In the genomic region with DNA sequence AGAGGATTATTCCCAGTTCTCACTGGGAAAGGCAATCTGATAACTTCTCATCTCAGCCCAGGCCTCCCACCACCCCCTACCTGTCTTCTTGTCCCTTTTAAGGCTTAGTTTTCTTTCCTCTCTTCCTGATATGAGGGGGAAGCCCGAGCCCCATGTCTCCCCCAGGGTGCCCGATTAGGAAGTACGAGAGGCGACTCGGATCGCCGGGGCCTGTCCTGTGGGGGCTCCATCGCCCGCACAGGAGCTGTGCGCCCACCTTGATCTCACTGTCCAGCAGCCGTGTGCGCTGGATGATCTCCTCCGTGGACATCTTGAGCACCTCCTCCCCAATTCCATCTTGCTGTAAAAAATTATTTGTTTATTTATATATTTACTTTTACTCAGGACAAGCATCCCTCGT, we compare ENCODE assay signal across 8 cellular contexts. TPM values are rescaled to one million over a fixed set of nuclear protein-coding genes. Genes with fewer than 3 reads are reported as not detected.
DNase-seq lines count a peak whose midpoint lies in the region; ATAC-seq, FAIRE-seq and TF ChIP-seq lines count a peak whose summit lies in the region.

No MANE protein-coding gene starts in this region.

- POLR2A ChIA-PET in RWPE1 (lab: Yijun Ruan, JAX; ENCODE audit: low non-redundant PET) = no interaction called here

- ATAC-seq in pancreas (no peak), HG03045 (IDR thresholded peaks at IDR 0.05; ENCODE audit: unreplicated experiment) (no peak)

- H3F3A ChIP-seq in DOHH2 (ENCODE audit: control insufficient read depth, insufficient read depth) = no peaks in the 10 kb centered on the region

- WGBS in esophagus, 2 donors = 0 to 1% methylated on average over 14 of the region's 14 CpGs
- 0 to 1% methylated on average over 14 of the region's 14 CpGs for WGBS in pancreas, 2 donors

- CTCF ChIA-PET in RWPE1 (lab: Yijun Ruan, JAX) = no interaction called here

- H3K36me3 ChIP-seq in DOHH2 (ENCODE audit: control insufficient read depth, low read length) (peaks cover 45% of the 10 kb centered on the region), esophagus (ENCODE audit: control insufficient read depth in 2 of 2, insufficient read depth in 2 of 2, low read length in 1 of 2) (peaks cover 10 to 23% of the 10 kb centered on the region in 2 donors), pancreas (peaks cover 0 to 28% (median 14%) of the 10 kb centered on the region in 3 donors)

- H3K4me3 ChIP-seq in DOHH2 (ENCODE audit: low read length) (peak overlapping the region; percentile 85), esophagus (ENCODE audit: low read depth in 1 of 2, low read length in 2 of 2) (peak overlapping the region; percentile 91 to 92), pancreas (peak overlapping the region; percentile 78 to 99 (median 92))

- H3K27ac ChIP-seq in DOHH2 (ENCODE audit: low read depth, low read length) (0 out of 2 replicates have a peak overlapping the region, but pooled peaks have one; percentile 62), RWPE1 (peak overlapping the region; percentile 84), esophagus (ENCODE audit: low read depth in 2 of 2, low read length in 1 of 2) (peak overlapping the region; percentile 79 to 93), pancreas (peak overlapping the region; percentile 58 to 94 (median 86))

- FAIRE-seq in pancreas (lab: Jason Lieb, UNC) = no peak

- DNase-seq in RWPE1 (ENCODE audit: low spot score) (no peak), pancreas (no peak), hypothalamus (lab: John Stamatoyannopoulos, UW) (no peak), NCI-H345 treated with DMSO at 0.1 percent for 48 hours (lab: John Stamatoyannopoulos, UW; ENCODE audit: unreplicated experiment) (no peak)
- no peak for DNase-seq in activated CD4-positive, alpha-beta T cell treated with anti-CD3 and anti-CD28 coated beads for 4 hours

- H3K9me3 ChIP-seq in DOHH2 (ENCODE audit: control insufficient read depth, insufficient read depth, low read length) = no peaks in the 10 kb centered on the region
- no peaks in the 10 kb centered on the region for H3K9me3 ChIP-seq in esophagus (ENCODE audit: control insufficient read depth in 2 of 2, insufficient read depth in 1 of 2, low read depth in 1 of 2, low read length in 1 of 2)
- no peaks in the 10 kb centered on the region for H3K9me3 ChIP-seq in pancreas

- TF ChIP-seq CTCF in DOHH2 (IDR thresholded peaks at IDR 0.05; ENCODE audit: low read depth, low read length, poor library complexity, severe bottlenecking) (no peak), RWPE1 (conservative IDR thresholded peaks at IDR 0.05; ENCODE audit: low read depth) (no peak), pancreas (IDR thresholded peaks at IDR 0.05) (no peak)

- H3K79me2 ChIP-seq in DOHH2 (ENCODE audit: control insufficient read depth, low read length) = peaks cover 25% of the 10 kb centered on the region

- H3K4me2 ChIP-seq in DOHH2 (ENCODE audit: low read length) = peak overlapping the region; percentile 81

- no peaks in the 10 kb centered on the region for H3K9me2 ChIP-seq in DOHH2 (replicated peaks; ENCODE audit: control insufficient read depth, low read length)

- intact Hi-C loops in pancreas (cut with DNase I) = no loop called here

- peaks cover 21% of the 10 kb centered on the region for H3K4me1 ChIP-seq in DOHH2 (ENCODE audit: control insufficient read depth, low read length)
- peaks cover 7% of the 10 kb centered on the region in 2 donors for H3K4me1 ChIP-seq in esophagus (ENCODE audit: control insufficient read depth in 2 of 2, insufficient read depth in 2 of 2, low read length in 1 of 2)
- H3K4me1 ChIP-seq in pancreas = peaks cover 3 to 11% (median 6%) of the 10 kb centered on the region in 3 donors

- no peaks in the 10 kb centered on the region for H4K20me1 ChIP-seq in DOHH2 (ENCODE audit: control insufficient read depth, insufficient read depth, low read depth, low read length)

- H3K27me3 ChIP-seq in DOHH2 (ENCODE audit: control insufficient read depth, low read length) (no peaks in the 10 kb centered on the region), esophagus (ENCODE audit: control insufficient read depth in 1 of 2, insufficient read depth in 2 of 2, low read length in 2 of 2) (no peaks in the 10 kb centered on the region), pancreas (no peaks in the 10 kb centered on the region)

RNA-seq across cellular contexts. Expression of gene PSMC3, which starts 0.6 kb away (rescaled TPM):
- polyA plus RNA-seq in esophagus = 100 to 1,000 TPM in 1 of 2 donors, 10 to 100 TPM in 1; 90.3 to 137 TPM
- total RNA-seq in pancreas = 10 to 100 TPM; 37.4 to 59.4 (median 50.3) TPM
- 10 to 100 TPM; 55.0 to 67.5 TPM for polyA plus RNA-seq in pancreas

RNA-seq across cellular contexts. Expression of gene SLC39A13, which starts 17.2 kb away (rescaled TPM):
- polyA plus RNA-seq in esophagus = 10 to 100 TPM; 14.3 to 21.1 TPM
- total RNA-seq in pancreas = 10 to 100 TPM; 14.6 to 28.5 (median 19.3) TPM
- polyA plus RNA-seq in pancreas = 10 to 100 TPM; 52.6 to 55.6 TPM

RNA-seq across cellular contexts. Expression of gene RAPSN, which starts 23.3 kb away (rescaled TPM):
- polyA plus RNA-seq in esophagus (under 1 TPM; 0.13 to 0.16 TPM), pancreas (under 1 TPM; 0.34 to 0.92 TPM)
- total RNA-seq in pancreas = under 1 TPM; 0.18 to 0.56 (median 0.30) TPM

RNA-seq across cellular contexts. Expression of gene SPI1, which starts 47.3 kb away (rescaled TPM):
- polyA plus RNA-seq in esophagus (1 to 10 TPM; 3.9 to 6.8 TPM), pancreas (1 to 10 TPM; 4.7 to 7.6 TPM)
- total RNA-seq in pancreas = 10 to 100 TPM in 2 of 6 donors, 1 to 10 TPM in 4; 1.0 to 24.2 (median 4.5) TPM
